In the genomic region with DNA sequence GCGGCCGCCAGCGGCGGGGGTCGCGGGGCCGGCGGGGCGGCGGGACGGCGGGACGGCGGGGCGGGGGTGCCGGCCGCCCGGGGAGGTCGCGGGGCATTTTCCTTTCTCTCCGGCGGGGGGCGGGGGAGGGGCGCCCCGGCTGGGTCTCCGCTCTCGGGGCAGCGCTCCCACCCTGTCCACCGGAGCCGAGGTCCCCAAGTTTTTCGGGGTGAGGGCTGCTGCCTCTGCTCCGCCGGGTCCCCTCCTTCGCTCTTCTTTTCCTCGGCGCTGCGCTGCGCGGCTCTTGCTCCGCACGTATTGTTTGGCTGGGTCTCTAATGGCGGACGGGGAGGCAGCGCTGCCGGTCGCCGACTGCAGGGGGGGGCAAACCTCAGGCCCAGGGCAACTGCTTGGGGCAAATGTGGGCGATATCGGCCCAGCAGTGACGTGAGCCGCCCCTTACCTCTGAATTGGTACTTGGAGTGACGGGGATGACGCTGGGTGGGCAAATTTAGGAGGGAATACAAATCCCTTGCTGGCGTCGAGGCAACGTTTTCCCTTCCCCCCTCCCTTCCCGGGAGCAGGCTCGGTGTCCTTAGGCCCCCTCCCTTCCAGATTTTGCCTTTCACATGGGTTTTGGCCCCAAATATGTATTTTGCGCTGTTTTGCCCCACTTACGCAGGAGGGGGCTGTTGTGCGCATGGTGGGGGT, we compare ENCODE assay signal across 8 cellular contexts.
DNase-seq lines count a peak whose midpoint lies in the region; ATAC-seq and TF ChIP-seq lines count a peak whose summit lies in the region.

No MANE protein-coding gene starts in this region.

- peak; percentile 6; the same call in 1 of the 2 replicates for TF ChIP-seq CTCF in AG09319 (IDR thresholded peaks at IDR 0.05; ENCODE audit: low read depth, low read length)

- peak; percentile 9 for ATAC-seq in GM19397 (IDR thresholded peaks at IDR 0.05; ENCODE audit: unreplicated experiment)

- DNase-seq in AG09319 (ENCODE audit: extremely low read depth, low read depth) = no peak
- peak; percentile 44 for DNase-seq in NCI-H1048 (lab: John Stamatoyannopoulos, UW)
- DNase-seq in activated CD4-positive, CD25-positive, alpha-beta regulatory T cell treated with anti-CD3 and anti-CD28 coated beads, Interleukin-2, amount 50 U/mL, for 16 hours (ENCODE audit: low read depth, low spot score) = peak; percentile 30
- peak in 55 of 61 donors; percentile 4 to 79 (median 43) for DNase-seq in caudate nucleus (lab: John Stamatoyannopoulos, UW)
- peak; percentile 8 for DNase-seq in kidney glomerular epithelial cell (lab: John Stamatoyannopoulos, UW)
- peak; percentile 13 to 46 for DNase-seq in stimulated activated CD4-positive, alpha-beta T cell treated with anti-CD3 and anti-CD28 coated beads, Interleukin-1b, Interleukin-23, amount 100 ng/mL, for 1 hour (ENCODE audit: low read depth in 2 of 2)
- DNase-seq in DMS153 (lab: John Stamatoyannopoulos, UW) = no peak

- peak overlapping the region; percentile 95 for H3K27ac ChIP-seq in caudate nucleus (ENCODE audit: low read depth, low read length)

Comparison
In these comparisons a context has a peak if more than half of its experiments do, and no peak if none do; other contexts are left out.
1. DNase-seq: peak in NCI-H1048 (single experiment), activated CD4-positive, CD25-positive, alpha-beta regulatory T cell treated with anti-CD3 and anti-CD28 coated beads, Interleukin-2, amount 50 U/mL, for 16 hours (single experiment), caudate nucleus (55 of 61), kidney glomerular epithelial cell (single experiment) and stimulated activated CD4-positive, alpha-beta T cell treated with anti-CD3 and anti-CD28 coated beads, Interleukin-1b, Interleukin-23, amount 100 ng/mL, for 1 hour (2 of 2); none in AG09319 (single experiment) and DMS153 (single experiment).